Comparison of ENCODE assay signal across 10 cellular contexts in genomic region chr17:38897176-38897575, GRCh38. TPM values are rescaled to one million over a fixed set of nuclear protein-coding genes. Genes with fewer than 3 reads are reported as not detected.
A peak's percentile ranks its signal among the peaks of the same experiment; 100 is the strongest.
DNase-seq lines count a peak whose midpoint lies in the region; ATAC-seq and TF ChIP-seq lines count a peak whose summit lies in the region.
"Had no signal": no experiment of that assay in that cellular context is flagged by ENCODE, and none has a peak within 500 bp of the region (broad histone marks: within the 10 kb centered on the region; RNA-seq: fewer than 3 reads in every experiment).

No MANE protein-coding gene starts in this region.

- ATAC-seq in GM19467 (IDR thresholded peaks at IDR 0.05; ENCODE audit: unreplicated experiment): no peak

- DNase-seq in CD14-positive monocyte (ENCODE audit: low spot score) (no peak), Peyer's patch (peak in 2 of 3 donors; percentile 79), fibroblast of mammary gland (ENCODE audit: low read depth) (peak; percentile 95), ovary (peak in 3 of 5 donors; percentile 39 to 70 (median 57)), SIG-M5 treated with dmso at 0.1 percent for 504 hours (lab: John Stamatoyannopoulos, UW; ENCODE audit: unreplicated experiment) (no peak), prostate gland (ENCODE audit: low spot score) (no peak), epidermal melanocyte (ENCODE audit: insufficient read length, low spot score) (no peak)
- DNase-seq: NCI-H524 treated with DMSO at 0.1 percent for 48 hours, trophoblast cell had no signal

- H3K4me1 Mint-ChIP-seq in CD14-positive monocyte: peaks cover 63% of the 10 kb centered on the region

- no peaks in the 10 kb centered on the region for H3K9me3 Mint-ChIP-seq in CD14-positive monocyte

- peak overlapping the region in 1 of 4 donors; percentile 6 for H3K4me3 ChIP-seq in Peyer's patch
- H3K4me3 ChIP-seq in fibroblast of mammary gland (ENCODE audit: control insufficient read depth, low read depth, low read length): no peak overlapping the region
- no peak overlapping the region for H3K4me3 ChIP-seq in ovary
- H3K4me3 ChIP-seq in prostate gland: no peak overlapping the region

- TF ChIP-seq EP300 in ovary (IDR thresholded peaks at IDR 0.05): no peak

- H3K36me3 ChIP-seq in Peyer's patch (peaks cover 0 to 59% (median 0%) of the 10 kb centered on the region in 3 donors), ovary (no peaks in the 10 kb centered on the region), prostate gland (peaks cover 0 to 3% of the 10 kb centered on the region in 2 donors)

- peaks cover 30 to 90% (median 50%) of the 10 kb centered on the region in 4 donors for H3K4me1 ChIP-seq in Peyer's patch
- H3K4me1 ChIP-seq in ovary (ENCODE audit: insufficient read depth): peaks cover 25% of the 10 kb centered on the region
- H3K4me1 ChIP-seq in prostate gland (replicated peaks): no peaks in the 10 kb centered on the region

- TF ChIP-seq POLR2A in Peyer's patch (IDR thresholded peaks at IDR 0.05) (no peak), ovary (IDR thresholded peaks at IDR 0.05) (no peak), prostate gland (IDR thresholded peaks at IDR 0.05) (no peak)

- H3K9me3 ChIP-seq in Peyer's patch (no peaks in the 10 kb centered on the region), ovary (no peaks in the 10 kb centered on the region), prostate gland (no peaks in the 10 kb centered on the region)

- peaks cover 0 to 1% (median 0%) of the 10 kb centered on the region in 3 donors for H3K27me3 Mint-ChIP-seq in CD14-positive monocyte (ENCODE audit: low read depth in 3 of 3)

- H3K36me3 Mint-ChIP-seq in CD14-positive monocyte: peaks cover 39 to 60% of the 10 kb centered on the region in 2 donors

- intact Hi-C loops in CD14-positive monocyte (cut with micrococcal nuclease) (no loop called here), ovary (cut with DNase I) (no loop called here), prostate gland (cut with DNase I) (no loop called here)

- no peak overlapping the region for H3K4me3 Mint-ChIP-seq in CD14-positive monocyte

- WGBS in ovary, 3 donors: 20 to 40% (median 34%) methylated on average over 5 to 6 of the region's 6 CpGs
- 48% methylated on average over 6 of the region's 6 CpGs for WGBS in prostate gland

- peak overlapping the region in 6 of 7 donors; percentile 30 to 95 (median 92) for H3K27ac Mint-ChIP-seq in CD14-positive monocyte

- H3K27ac ChIP-seq in Peyer's patch (peak overlapping the region; percentile 86 to 95 (median 88)), ovary (peak overlapping the region in 1 of 2 donors; percentile 4), prostate gland (peak overlapping the region in 1 of 2 donors; percentile 39)

- no peak for TF ChIP-seq CTCF in CD14-positive monocyte (IDR thresholded peaks at IDR 0.05)
- TF ChIP-seq CTCF in Peyer's patch (IDR thresholded peaks at IDR 0.05): no peak
- no peak for TF ChIP-seq CTCF in fibroblast of mammary gland (conservative IDR thresholded peaks at IDR 0.05; ENCODE audit: control insufficient read depth, insufficient read depth, low read depth, low read length)
- no peak for TF ChIP-seq CTCF in ovary (IDR thresholded peaks at IDR 0.05)
- TF ChIP-seq CTCF in prostate gland (IDR thresholded peaks at IDR 0.05): no peak

- no peaks in the 10 kb centered on the region for H3K27me3 ChIP-seq in Peyer's patch
- H3K27me3 ChIP-seq in ovary: no peaks in the 10 kb centered on the region
- H3K27me3 ChIP-seq in prostate gland (replicated peaks; ENCODE audit: insufficient read depth): no peaks in the 10 kb centered on the region

RNA-seq across cellular contexts. Expression of gene LASP1, which starts 27.3 kb away (rescaled TPM):
- polyA plus RNA-seq in CD14-positive monocyte (10 to 100 TPM; 70.6 to 93.7 TPM), ovary (100 to 1,000 TPM in 1 of 2 donors, 10 to 100 TPM in 1; 57.2 to 138 TPM)
- total RNA-seq in Peyer's patch (100 to 1,000 TPM; 166 to 654 (median 590) TPM), ovary (100 to 1,000 TPM in 2 of 7 donors, 10 to 100 TPM in 5; 40.9 to 125 (median 95.0) TPM), prostate gland (10 to 100 TPM; 61.8 to 93.4 TPM)

RNA-seq across cellular contexts. Expression of gene RPL23, which starts 43.7 kb away (rescaled TPM):
- polyA plus RNA-seq in CD14-positive monocyte (100 to 1,000 TPM; 561 to 618 TPM), ovary (1,000 to 10,000 TPM; 4,771 to 7,100 TPM)
- total RNA-seq in Peyer's patch (1,000 to 10,000 TPM in 1 of 4 donors, 100 to 1,000 TPM in 3; 347 to 1,233 (median 540) TPM), ovary (1,000 to 10,000 TPM; 2,982 to 5,219 (median 3,257) TPM), prostate gland (1,000 to 10,000 TPM; 1,006 to 2,029 TPM)

Comparison
In these comparisons a context has a peak if more than half of its experiments do, and no peak if none do; other contexts are left out.
1. DNase-seq: peak in Peyer's patch (2 of 3), fibroblast of mammary gland (single experiment) and ovary (3 of 5); none in CD14-positive monocyte (single experiment), SIG-M5 treated with dmso at 0.1 percent for 504 hours (single experiment), prostate gland (single experiment) and epidermal melanocyte (single experiment).